ENCODE assay signal across 1 cellular context in the genomic region with DNA sequence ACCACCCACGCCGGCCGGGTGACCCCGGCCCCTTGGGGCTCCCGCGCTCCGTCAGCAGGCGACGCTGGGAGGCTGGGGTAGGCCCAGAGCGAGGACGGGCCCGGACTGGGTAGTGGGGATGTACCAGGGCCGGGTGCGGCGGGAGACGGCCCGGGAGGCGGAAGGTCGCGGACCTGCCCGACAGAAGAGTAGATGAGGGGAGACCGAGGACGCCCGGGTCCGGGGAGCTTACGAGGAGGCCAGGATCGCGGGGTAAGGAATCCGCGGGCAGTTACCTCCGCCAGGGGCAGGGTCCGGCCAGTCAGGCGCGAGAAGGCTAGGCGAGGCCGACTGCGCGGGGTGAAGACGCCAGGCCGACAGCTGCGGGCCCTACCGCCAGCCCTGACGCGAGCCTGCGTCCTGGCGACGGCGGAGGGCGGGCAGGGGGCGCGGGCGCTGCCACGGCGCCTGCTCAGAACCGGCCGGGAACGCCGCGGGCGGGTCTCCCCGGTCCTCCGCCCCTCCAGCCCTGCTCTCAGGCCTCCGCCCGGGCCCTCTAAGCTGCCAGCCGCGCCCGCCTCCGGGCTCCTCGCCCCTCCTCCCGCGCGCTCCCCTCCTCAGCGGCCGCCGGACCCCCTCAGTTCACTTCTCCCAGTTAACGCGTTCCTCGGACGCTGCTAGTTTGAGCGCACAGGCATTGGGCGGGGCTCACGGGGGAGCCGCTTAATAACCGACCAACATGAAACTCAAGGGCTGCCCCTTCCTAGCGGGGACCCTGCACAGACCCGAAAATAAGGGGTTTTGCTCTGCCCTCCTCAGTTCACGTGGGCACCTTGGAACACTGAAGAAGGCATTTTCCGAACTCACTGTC.
TF ChIP-seq lines count a peak whose summit lies in the region.

TSS of gene CPLANE1 (minus strand) at position 407 of the 850 bp plus-strand sequence. CDS start 1,678 bp downstream, outside the sequence.

TF ChIP-seq in HepG2, 621 proteins besides CTCF, POLR2A, EP300 and RAD21 (continued from another document and continues in another):
- no peak for TF ChIP-seq ADNP (CRISPR knock-in tag; IDR thresholded peaks at IDR 0.05)
- TF ChIP-seq ZKSCAN8 (CRISPR knock-in tag; IDR thresholded peaks at IDR 0.05; ENCODE audit: borderline replicate concordance) = no peak
- TF ChIP-seq PAXIP1 (CRISPR knock-in tag; conservative IDR thresholded peaks at IDR 0.05) = no peak; the same call in 1 of the 2 replicates
- no peak for TF ChIP-seq ZNF720 (CRISPR knock-in tag; IDR thresholded peaks at IDR 0.05)
- no peak for TF ChIP-seq SMYD3 (CRISPR knock-in tag; IDR thresholded peaks at IDR 0.05)
- TF ChIP-seq FOXO4 (CRISPR knock-in tag; conservative IDR thresholded peaks at IDR 0.05) = no peak
- TF ChIP-seq ZNF619 (CRISPR knock-in tag; IDR thresholded peaks at IDR 0.05) = 0 out of 2 replicates have a peak, but pooled peaks have one; percentile 32
- TF ChIP-seq ARNT2 (CRISPR knock-in tag; IDR thresholded peaks at IDR 0.05; ENCODE audit: low read depth) = peak; percentile 66
- no peak for TF ChIP-seq ZNF24 (IDR thresholded peaks at IDR 0.05)
- no peak for TF ChIP-seq BRD4 (CRISPR knock-in tag; IDR thresholded peaks at IDR 0.05)
- TF ChIP-seq ZNF451 (CRISPR knock-in tag; IDR thresholded peaks at IDR 0.05) = peak; percentile 74; the same call in 1 of the 2 replicates
- TF ChIP-seq NONO (IDR thresholded peaks at IDR 0.05) = no peak
- TF ChIP-seq NONO (CRISPR knock-in tag; conservative IDR thresholded peaks at IDR 0.05) = no peak; the same call in none of the 2 replicates
- TF ChIP-seq HCFC1 (IDR thresholded peaks at IDR 0.05; ENCODE audit: low read depth, low read length) = no peak
- TF ChIP-seq ZNF562 (CRISPR knock-in tag; IDR thresholded peaks at IDR 0.05; ENCODE audit: borderline replicate concordance) = no peak
- TF ChIP-seq ZC3H4 (CRISPR knock-in tag; IDR thresholded peaks at IDR 0.05; ENCODE audit: borderline replicate concordance) = no peak
- TF ChIP-seq, protein P1, sequence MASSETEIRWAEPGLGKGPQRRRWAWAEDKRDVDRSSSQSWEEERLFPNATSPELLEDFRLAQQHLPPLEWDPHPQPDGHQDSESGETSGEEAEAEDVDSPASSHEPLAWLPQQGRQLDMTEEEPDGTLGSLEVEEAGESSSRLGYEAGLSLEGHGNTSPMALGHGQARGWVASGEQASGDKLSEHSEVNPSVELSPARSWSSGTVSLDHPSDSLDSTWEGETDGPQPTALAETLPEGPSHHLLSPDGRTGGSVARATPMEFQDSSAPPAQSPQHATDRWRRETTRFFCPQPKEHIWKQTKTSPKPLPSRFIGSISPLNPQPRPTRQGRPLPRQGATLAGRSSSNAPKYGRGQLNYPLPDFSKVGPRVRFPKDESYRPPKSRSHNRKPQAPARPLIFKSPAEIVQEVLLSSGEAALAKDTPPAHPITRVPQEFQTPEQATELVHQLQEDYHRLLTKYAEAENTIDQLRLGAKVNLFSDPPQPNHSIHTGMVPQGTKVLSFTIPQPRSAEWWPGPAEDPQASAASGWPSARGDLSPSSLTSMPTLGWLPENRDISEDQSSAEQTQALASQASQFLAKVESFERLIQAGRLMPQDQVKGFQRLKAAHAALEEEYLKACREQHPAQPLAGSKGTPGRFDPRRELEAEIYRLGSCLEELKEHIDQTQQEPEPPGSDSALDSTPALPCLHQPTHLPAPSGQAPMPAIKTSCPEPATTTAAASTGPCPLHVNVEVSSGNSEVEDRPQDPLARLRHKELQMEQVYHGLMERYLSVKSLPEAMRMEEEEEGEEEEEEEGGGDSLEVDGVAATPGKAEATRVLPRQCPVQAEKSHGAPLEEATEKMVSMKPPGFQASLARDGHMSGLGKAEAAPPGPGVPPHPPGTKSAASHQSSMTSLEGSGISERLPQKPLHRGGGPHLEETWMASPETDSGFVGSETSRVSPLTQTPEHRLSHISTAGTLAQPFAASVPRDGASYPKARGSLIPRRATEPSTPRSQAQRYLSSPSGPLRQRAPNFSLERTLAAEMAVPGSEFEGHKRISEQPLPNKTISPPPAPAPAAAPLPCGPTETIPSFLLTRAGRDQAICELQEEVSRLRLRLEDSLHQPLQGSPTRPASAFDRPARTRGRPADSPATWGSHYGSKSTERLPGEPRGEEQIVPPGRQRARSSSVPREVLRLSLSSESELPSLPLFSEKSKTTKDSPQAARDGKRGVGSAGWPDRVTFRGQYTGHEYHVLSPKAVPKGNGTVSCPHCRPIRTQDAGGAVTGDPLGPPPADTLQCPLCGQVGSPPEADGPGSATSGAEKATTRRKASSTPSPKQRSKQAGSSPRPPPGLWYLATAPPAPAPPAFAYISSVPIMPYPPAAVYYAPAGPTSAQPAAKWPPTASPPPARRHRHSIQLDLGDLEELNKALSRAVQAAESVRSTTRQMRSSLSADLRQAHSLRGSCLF (CRISPR knock-in tag; IDR thresholded peaks at IDR 0.05; ENCODE audit: borderline replicate concordance) = no peak
- no peak for TF ChIP-seq ZBTB1 (CRISPR knock-in tag; IDR thresholded peaks at IDR 0.05; ENCODE audit: borderline replicate concordance)
- peak; percentile 40; the same call in 1 of the 2 replicates for TF ChIP-seq MTF1 (CRISPR knock-in tag; IDR thresholded peaks at IDR 0.05)
- TF ChIP-seq HIC2 (CRISPR knock-in tag; IDR thresholded peaks at IDR 0.05; ENCODE audit: low read depth) = peak; percentile 69
- peak; percentile 79; the same call in 1 of the 2 replicates for TF ChIP-seq ZNF709 (CRISPR knock-in tag; IDR thresholded peaks at IDR 0.05)
- TF ChIP-seq IRX3 (CRISPR knock-in tag; IDR thresholded peaks at IDR 0.05; ENCODE audit: borderline replicate concordance, low read depth) = 0 out of 2 replicates have a peak, but pooled peaks have one; percentile 19
- TF ChIP-seq ZNF317 (CRISPR knock-in tag; IDR thresholded peaks at IDR 0.05) = no peak
- peak; percentile 98 for TF ChIP-seq ZFY (CRISPR knock-in tag; IDR thresholded peaks at IDR 0.05)
- no peak for TF ChIP-seq KDM6A (CRISPR knock-in tag; IDR thresholded peaks at IDR 0.05; ENCODE audit: low read depth)
- no peak for TF ChIP-seq KLF13 (CRISPR knock-in tag; IDR thresholded peaks at IDR 0.05)
- TF ChIP-seq, protein P2, sequence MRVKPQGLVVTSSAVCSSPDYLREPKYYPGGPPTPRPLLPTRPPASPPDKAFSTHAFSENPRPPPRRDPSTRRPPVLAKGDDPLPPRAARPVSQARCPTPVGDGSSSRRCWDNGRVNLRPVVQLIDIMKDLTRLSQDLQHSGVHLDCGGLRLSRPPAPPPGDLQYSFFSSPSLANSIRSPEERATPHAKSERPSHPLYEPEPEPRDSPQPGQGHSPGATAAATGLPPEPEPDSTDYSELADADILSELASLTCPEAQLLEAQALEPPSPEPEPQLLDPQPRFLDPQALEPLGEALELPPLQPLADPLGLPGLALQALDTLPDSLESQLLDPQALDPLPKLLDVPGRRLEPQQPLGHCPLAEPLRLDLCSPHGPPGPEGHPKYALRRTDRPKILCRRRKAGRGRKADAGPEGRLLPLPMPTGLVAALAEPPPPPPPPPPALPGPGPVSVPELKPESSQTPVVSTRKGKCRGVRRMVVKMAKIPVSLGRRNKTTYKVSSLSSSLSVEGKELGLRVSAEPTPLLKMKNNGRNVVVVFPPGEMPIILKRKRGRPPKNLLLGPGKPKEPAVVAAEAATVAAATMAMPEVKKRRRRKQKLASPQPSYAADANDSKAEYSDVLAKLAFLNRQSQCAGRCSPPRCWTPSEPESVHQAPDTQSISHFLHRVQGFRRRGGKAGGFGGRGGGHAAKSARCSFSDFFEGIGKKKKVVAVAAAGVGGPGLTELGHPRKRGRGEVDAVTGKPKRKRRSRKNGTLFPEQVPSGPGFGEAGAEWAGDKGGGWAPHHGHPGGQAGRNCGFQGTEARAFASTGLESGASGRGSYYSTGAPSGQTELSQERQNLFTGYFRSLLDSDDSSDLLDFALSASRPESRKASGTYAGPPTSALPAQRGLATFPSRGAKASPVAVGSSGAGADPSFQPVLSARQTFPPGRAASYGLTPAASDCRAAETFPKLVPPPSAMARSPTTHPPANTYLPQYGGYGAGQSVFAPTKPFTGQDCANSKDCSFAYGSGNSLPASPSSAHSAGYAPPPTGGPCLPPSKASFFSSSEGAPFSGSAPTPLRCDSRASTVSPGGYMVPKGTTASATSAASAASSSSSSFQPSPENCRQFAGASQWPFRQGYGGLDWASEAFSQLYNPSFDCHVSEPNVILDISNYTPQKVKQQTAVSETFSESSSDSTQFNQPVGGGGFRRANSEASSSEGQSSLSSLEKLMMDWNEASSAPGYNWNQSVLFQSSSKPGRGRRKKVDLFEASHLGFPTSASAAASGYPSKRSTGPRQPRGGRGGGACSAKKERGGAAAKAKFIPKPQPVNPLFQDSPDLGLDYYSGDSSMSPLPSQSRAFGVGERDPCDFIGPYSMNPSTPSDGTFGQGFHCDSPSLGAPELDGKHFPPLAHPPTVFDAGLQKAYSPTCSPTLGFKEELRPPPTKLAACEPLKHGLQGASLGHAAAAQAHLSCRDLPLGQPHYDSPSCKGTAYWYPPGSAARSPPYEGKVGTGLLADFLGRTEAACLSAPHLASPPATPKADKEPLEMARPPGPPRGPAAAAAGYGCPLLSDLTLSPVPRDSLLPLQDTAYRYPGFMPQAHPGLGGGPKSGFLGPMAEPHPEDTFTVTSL (CRISPR knock-in tag; IDR thresholded peaks at IDR 0.05; ENCODE audit: borderline replicate concordance) = no peak
- TF ChIP-seq GLI4 (CRISPR knock-in tag; IDR thresholded peaks at IDR 0.05; ENCODE audit: borderline replicate concordance) = no peak
- TF ChIP-seq NFYC (CRISPR knock-in tag; IDR thresholded peaks at IDR 0.05) = no peak
- TF ChIP-seq RARA (CRISPR knock-in tag; IDR thresholded peaks at IDR 0.05) = peak; percentile 33; the same call in 1 of the 2 replicates
- no peak for TF ChIP-seq IKZF4 (CRISPR knock-in tag; IDR thresholded peaks at IDR 0.05; ENCODE audit: borderline replicate concordance, low read depth, not compliant biosample characterization)
- TF ChIP-seq NFIC (IDR thresholded peaks at IDR 0.05; ENCODE audit: low read length) = no peak
- no peak for TF ChIP-seq ZBTB21 (CRISPR knock-in tag; IDR thresholded peaks at IDR 0.05)
- no peak for TF ChIP-seq GATAD1 (CRISPR knock-in tag; IDR thresholded peaks at IDR 0.05)
- TF ChIP-seq PAX8 (CRISPR knock-in tag; IDR thresholded peaks at IDR 0.05; ENCODE audit: borderline replicate concordance) = no peak
- TF ChIP-seq ZNF704 (CRISPR knock-in tag; IDR thresholded peaks at IDR 0.05; ENCODE audit: borderline replicate concordance) = no peak
- no peak for TF ChIP-seq ZNF205 (CRISPR knock-in tag; IDR thresholded peaks at IDR 0.05)
- no peak for TF ChIP-seq ZBTB43 (CRISPR knock-in tag; conservative IDR thresholded peaks at IDR 0.05)
